Comparison of ENCODE assay signal across 19 cellular contexts in the genomic region with DNA sequence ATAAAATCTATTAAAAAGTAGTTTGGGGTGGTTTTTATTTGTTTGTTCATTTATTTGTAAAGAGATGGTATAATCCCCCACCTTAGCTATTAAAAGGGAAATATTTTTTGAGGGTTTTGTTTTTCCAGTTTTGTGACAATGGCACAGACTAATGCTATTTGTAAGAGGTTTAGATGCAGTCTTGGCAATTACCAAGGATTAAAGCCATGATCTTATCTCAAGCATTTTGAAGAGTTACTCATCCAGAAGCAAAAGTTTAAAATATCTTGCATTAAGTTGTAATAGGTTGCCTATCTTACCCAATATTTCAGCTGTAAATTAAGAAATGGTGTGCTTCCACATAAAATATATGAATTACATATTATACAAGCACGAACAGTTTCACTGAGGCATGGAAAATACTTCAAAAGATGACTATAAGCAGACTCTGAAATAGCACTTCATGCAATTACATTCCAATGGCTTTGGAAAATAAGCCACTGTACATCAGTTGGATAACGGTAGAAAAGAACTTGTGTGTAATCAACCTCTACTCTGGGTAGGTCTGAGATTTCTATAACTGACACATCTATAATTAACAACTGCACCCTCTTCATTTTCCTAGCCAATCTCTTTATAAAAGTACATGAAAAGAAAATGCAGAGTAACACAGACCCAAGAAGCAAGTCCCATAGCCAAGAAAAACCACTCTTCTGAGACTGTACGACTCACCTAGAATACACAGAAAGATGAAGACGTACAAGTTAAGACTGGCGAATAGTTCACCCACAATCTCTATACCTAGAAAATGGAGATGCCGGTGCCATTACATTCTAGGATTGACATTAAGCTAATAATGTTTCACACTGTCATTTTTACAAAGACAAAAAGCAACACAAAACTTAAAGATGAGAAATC.
DNase-seq lines count a peak whose midpoint lies in the region; ATAC-seq and TF ChIP-seq lines count a peak whose summit lies in the region.
"Had no signal": no experiment of that assay in that cellular context is flagged by ENCODE, and none has a peak within 500 bp of the region (broad histone marks: within the 10 kb centered on the region; RNA-seq: fewer than 3 reads in every experiment).

No MANE protein-coding gene starts in this region.

- no peak overlapping the region for H3K27ac ChIP-seq in heart left ventricle
- H3K27ac ChIP-seq in SK-N-MC, result peak overlapping the region; percentile 85
- H3K27ac ChIP-seq in epithelial cell of prostate, result peak overlapping the region; percentile 79
- H3K27ac ChIP-seq: right atrium auricular region had no signal

- H3K9me3 ChIP-seq in heart left ventricle (no peaks in the 10 kb centered on the region), SK-N-MC (ENCODE audit: low read depth, low read length) (no peaks in the 10 kb centered on the region)
- H3K9me3 ChIP-seq: right atrium auricular region had no signal

- CTCF ChIA-PET in activated CD8-positive, alpha-beta memory T cell treated with anti-CD3 and anti-CD28 coated beads, Interleukin-2, amount 10 ng/mL, durations not matched to agents 7 days and 5 days (lab: Charles Lee), result interaction anchor here (5.9 kb wide), 1 partner anchor 124 kb away, joined by 20 read pairs; no protein-coding TSS in a partner anchor

- peaks cover 0 to under 1% (median 0%) of the 10 kb centered on the region in 9 donors for H3K36me3 ChIP-seq in heart left ventricle
- H3K36me3 ChIP-seq in SK-N-MC (ENCODE audit: insufficient read depth, low read length), result no peaks in the 10 kb centered on the region
- H3K36me3 ChIP-seq: right atrium auricular region had no signal

- H3K9me3 Mint-ChIP-seq in activated CD8-positive, alpha-beta memory T cell treated with anti-CD3 and anti-CD28 coated beads, Interleukin-2, amount 10 ng/mL, durations not matched to agents 7 days and 5 days (ENCODE audit: low read depth), result no peaks in the 10 kb centered on the region
- H3K9me3 Mint-ChIP-seq: activated naive CD8-positive, alpha-beta T cell treated with anti-CD3 and anti-CD28 coated beads, Interleukin-2, amount 10 ng/mL, durations not matched to agents 7 days and 5 days; CD14-positive monocyte; naive thymus-derived CD4-positive, alpha-beta T cell had no signal

- peaks cover 34% of the 10 kb centered on the region for H3K27me3 Mint-ChIP-seq in activated CD8-positive, alpha-beta memory T cell treated with anti-CD3 and anti-CD28 coated beads, Interleukin-2, amount 10 ng/mL, durations not matched to agents 7 days and 5 days

- no peaks in the 10 kb centered on the region for H3K27me3 ChIP-seq in heart left ventricle
- H3K27me3 ChIP-seq: right atrium auricular region had no signal

- no peak for TF ChIP-seq POLR2A in heart left ventricle (IDR thresholded peaks at IDR 0.05)

- ATAC-seq in heart left ventricle (peak in 3 of 4 donors; percentile 11 to 36 (median 29)), GM18858 (IDR thresholded peaks at IDR 0.05; ENCODE audit: unreplicated experiment) (no peak)
- ATAC-seq in activated CD8-positive, alpha-beta memory T cell treated with anti-CD3 and anti-CD28 coated beads, Interleukin-2, amount 10 ng/mL, durations not matched to agents 7 days and 5 days, result no peak
- ATAC-seq: HCT116; left cardiac atrium; naive thymus-derived CD4-positive, alpha-beta T cell had no signal

- H3K36me3 Mint-ChIP-seq in activated CD8-positive, alpha-beta memory T cell treated with anti-CD3 and anti-CD28 coated beads, Interleukin-2, amount 10 ng/mL, durations not matched to agents 7 days and 5 days, result no peaks in the 10 kb centered on the region
- H3K36me3 Mint-ChIP-seq: activated naive CD8-positive, alpha-beta T cell treated with anti-CD3 and anti-CD28 coated beads, Interleukin-2, amount 10 ng/mL, durations not matched to agents 7 days and 5 days; CD14-positive monocyte; naive thymus-derived CD4-positive, alpha-beta T cell had no signal

- WGBS in heart left ventricle, 4 donors, result 76 to 88% (median 83%) methylated on average over 6 of the region's 6 CpGs

- H3K27ac Mint-ChIP-seq in activated CD8-positive, alpha-beta memory T cell treated with anti-CD3 and anti-CD28 coated beads, Interleukin-2, amount 10 ng/mL, durations not matched to agents 7 days and 5 days, result no peak overlapping the region
- H3K27ac Mint-ChIP-seq: activated naive CD8-positive, alpha-beta T cell treated with anti-CD3 and anti-CD28 coated beads, Interleukin-2, amount 10 ng/mL, durations not matched to agents 7 days and 5 days; CD14-positive monocyte had no signal

- H3K4me3 ChIP-seq in heart left ventricle (no peak overlapping the region), SK-N-MC (peak overlapping the region; percentile 46; the same call in 1 of the 2 replicates)
- H3K4me3 ChIP-seq: right atrium auricular region had no signal

- TF ChIP-seq CTCF in heart left ventricle (IDR thresholded peaks at IDR 0.05), result no peak

- H3K4me3 Mint-ChIP-seq in activated CD8-positive, alpha-beta memory T cell treated with anti-CD3 and anti-CD28 coated beads, Interleukin-2, amount 10 ng/mL, durations not matched to agents 7 days and 5 days, result no peak overlapping the region
- H3K4me3 Mint-ChIP-seq: activated naive CD8-positive, alpha-beta T cell treated with anti-CD3 and anti-CD28 coated beads, Interleukin-2, amount 10 ng/mL, durations not matched to agents 7 days and 5 days; activated T-helper 1 cell treated with anti-CD3 and anti-CD28 coated beads, Interleukin-12 subunit alpha, Interleukin-12 subunit beta, Interleukin-2, Interleukin-4 antibody, amounts not matched to agents 30 ng/mL and 10 ng/mL and 1 ng/mL, durations not matched to agents 14 hours and 24 hours and 36 hours; CD14-positive monocyte; naive thymus-derived CD4-positive, alpha-beta T cell had no signal

- no peak overlapping the region for H3K9ac ChIP-seq in SK-N-MC (ENCODE audit: insufficient read length)

- no peak for DNase-seq in heart left ventricle
- DNase-seq in cardiac septum (ENCODE audit: low spot score), result no peak
- no peak for DNase-seq in SK-N-MC (ENCODE audit: low read depth, low spot score)
- no peak for DNase-seq in epithelial cell of prostate (ENCODE audit: low read depth, low spot score)
- DNase-seq in activated CD8-positive, alpha-beta memory T cell treated with anti-CD3 and anti-CD28 coated beads, Interleukin-2, amount 10 ng/mL, durations not matched to agents 7 days and 5 days, result no peak
- DNase-seq in LoVo (ENCODE audit: low spot score), result no peak
- DNase-seq in cerebellar cortex (ENCODE audit: low spot score), result no peak
- DNase-seq: activated CD4-positive, CD25-positive, alpha-beta regulatory T cell treated with anti-CD3 and anti-CD28 coated beads, Interleukin-2, amount 50 U/mL, for 72 hours; activated naive CD8-positive, alpha-beta T cell treated with anti-CD3 and anti-CD28 coated beads, Interleukin-2, amount 10 ng/mL, durations not matched to agents 7 days and 5 days; left cardiac atrium; naive thymus-derived CD4-positive, alpha-beta T cell; NCI-H1417 treated with DMSO at 0.1 percent for 48 hours; NCI-H526 treated with DMSO at 0.1 percent for 48 hours; T1000 had no signal

- intact Hi-C loops in heart left ventricle (cut with DNase I) (loop anchor here in 1 of 10 donors (2.0 kb wide), 1 partner anchor 73 kb away; no protein-coding TSS in a partner anchor), cardiac septum (cut with DNase I) (no loop called here)

- H3K4me1 Mint-ChIP-seq in activated CD8-positive, alpha-beta memory T cell treated with anti-CD3 and anti-CD28 coated beads, Interleukin-2, amount 10 ng/mL, durations not matched to agents 7 days and 5 days, result peaks cover 14% of the 10 kb centered on the region

- peaks cover 0 to 53% (median 25%) of the 10 kb centered on the region in 12 donors for H3K4me1 ChIP-seq in heart left ventricle

Comparison
In these comparisons a context has a peak if more than half of its experiments do, and no peak if none do; other contexts are left out.
1. ATAC-seq: peak in heart left ventricle (3 of 4); none in activated CD8-positive, alpha-beta memory T cell treated with anti-CD3 and anti-CD28 coated beads, Interleukin-2, amount 10 ng/mL, durations not matched to agents 7 days and 5 days (single experiment) and GM18858 (single experiment).
2. H3K27ac ChIP-seq: peak in SK-N-MC (single experiment) and epithelial cell of prostate (single experiment); none in heart left ventricle (0 of 12).